ENCODE assay signal across 11 cellular contexts in genomic region chr6:37502703-37503485, GRCh38. TPM values are rescaled to one million over a fixed set of nuclear protein-coding genes. Genes with fewer than 3 reads are reported as not detected.
DNase-seq lines count a peak whose midpoint lies in the region; ATAC-seq and TF ChIP-seq lines count a peak whose summit lies in the region.
"Had no signal": no experiment of that assay in that cellular context is flagged by ENCODE, and none has a peak within 500 bp of the region (broad histone marks: within the 10 kb centered on the region; RNA-seq: fewer than 3 reads in every experiment).

No MANE protein-coding gene starts in this region.

- H3K27me3 ChIP-seq in spleen (replicated peaks in 1 of 7), result no peaks in the 10 kb centered on the region

- peak; percentile 35 for DNase-seq in DMS153 (lab: John Stamatoyannopoulos, UW)
- no peak for DNase-seq in DMS153 treated with DMSO at 0.1 percent for 48 hours (lab: John Stamatoyannopoulos, UW; ENCODE audit: unreplicated experiment)
- peak; percentile 28 for DNase-seq in NCI-H2227 treated with DMSO at 0.1 percent for 48 hours (lab: John Stamatoyannopoulos, UW)
- DNase-seq in activated effector memory CD4-positive, alpha-beta T cell treated with Interleukin-2 at 50 U/mL for 16 hours, result peak; percentile 32
- peak; percentile 72 for DNase-seq in spleen

- H3K4me1 ChIP-seq in spleen, result peaks cover 25 to 70% (median 50%) of the 10 kb centered on the region in 6 donors

- ATAC-seq in GM18870 (IDR thresholded peaks at IDR 0.05; ENCODE audit: unreplicated experiment) (no peak), HG03565 (IDR thresholded peaks at IDR 0.05; ENCODE audit: unreplicated experiment) (no peak), GM19467 (IDR thresholded peaks at IDR 0.05; ENCODE audit: unreplicated experiment) (no peak)

- H3K36me3 ChIP-seq in spleen, result no peaks in the 10 kb centered on the region

- 39 to 45% (median 44%) methylated on average over 8 to 9 of the region's 9 CpGs for WGBS in spleen, 5 donors

- no peak for TF ChIP-seq POLR2A in spleen (IDR thresholded peaks at IDR 0.05)

- H3K9me3 ChIP-seq in spleen, result no peaks in the 10 kb centered on the region

- no peak overlapping the region for H3K4me3 ChIP-seq in spleen
- H3K4me3 ChIP-seq: coronary artery had no signal

- peak overlapping the region; percentile 64 to 89 (median 80) for H3K27ac ChIP-seq in spleen
- H3K27ac ChIP-seq: 22Rv1, coronary artery, VCaP had no signal

- TF ChIP-seq CTCF in spleen (IDR thresholded peaks at IDR 0.05 in 8 of 11, conservative IDR thresholded peaks at IDR 0.05 in 3 of 11), result no peak

- intact Hi-C loops in spleen (cut with DNase I; ENCODE audit: low total_unique reads), result no loop called here

RNA-seq across cellular contexts. Expression of gene CCDC167, which starts 3.2 kb away (rescaled TPM):
- total RNA-seq in spleen, result 10 to 100 TPM; 11.6 to 38.4 (median 17.4) TPM
- 10 to 100 TPM; 26.1 to 64.8 (median 41.0) TPM for polyA plus RNA-seq in spleen
